ENCODE assay signal across 18 cellular contexts in the genomic region with DNA sequence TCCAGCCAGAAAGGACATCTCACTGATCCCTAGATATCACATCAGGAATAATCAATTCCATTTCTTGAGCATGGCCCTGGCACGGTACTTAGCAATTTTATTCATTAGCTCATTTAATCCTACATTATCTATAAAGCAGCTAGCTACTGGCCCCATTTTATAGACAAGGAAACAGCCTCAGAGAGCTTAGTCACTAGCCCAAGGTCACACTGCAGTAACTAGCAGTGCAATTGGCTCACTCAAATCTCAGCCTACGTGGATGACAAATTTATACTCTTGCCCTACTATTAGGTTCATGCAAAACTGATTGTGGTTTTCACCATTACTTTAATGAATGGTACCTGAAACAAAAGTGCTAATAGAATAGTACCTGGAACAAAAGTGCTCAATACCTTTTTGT. TPM values are rescaled to one million over a fixed set of nuclear protein-coding genes. Genes with fewer than 3 reads are reported as not detected.
DNase-seq lines count a peak whose midpoint lies in the region; ATAC-seq and TF ChIP-seq lines count a peak whose summit lies in the region.
"Had no signal": no experiment of that assay in that cellular context is flagged by ENCODE, and none has a peak within 500 bp of the region (broad histone marks: within the 10 kb centered on the region; RNA-seq: fewer than 3 reads in every experiment).

No MANE protein-coding gene starts in this region.

- H3K27me3 Mint-ChIP-seq in nephron (ENCODE audit: low read depth) (peaks cover 5% of the 10 kb centered on the region), natural killer cell (ENCODE audit: low read depth in 2 of 2) (peaks cover 11 to 52% of the 10 kb centered on the region in 2 donors)
- peaks cover 6% of the 10 kb centered on the region for H3K27me3 Mint-ChIP-seq in activated naive CD4-positive, alpha-beta T cell treated with anti-CD3 and anti-CD28 coated beads, Interleukin-2, amount 10 ng/mL, durations not matched to agents 7 days and 5 days

- H3K9me3 ChIP-seq in gastroesophageal sphincter: no peaks in the 10 kb centered on the region

- no peak overlapping the region for H3K4me3 ChIP-seq in gastroesophageal sphincter
- H3K4me3 ChIP-seq: hepatocyte had no signal

- no peaks in the 10 kb centered on the region for H3K27me3 ChIP-seq in gastroesophageal sphincter
- H3K27me3 ChIP-seq: hepatocyte had no signal

- WGBS in gastroesophageal sphincter (ENCODE audit: low coverage in 1 of 2), 2 donors: 60 to 69% methylated on average over 1 to 2 of the region's 2 CpGs

- no peak overlapping the region for H3K4me3 Mint-ChIP-seq in nephron
- no peak overlapping the region for H3K4me3 Mint-ChIP-seq in activated naive CD4-positive, alpha-beta T cell treated with anti-CD3 and anti-CD28 coated beads, Interleukin-2, amount 10 ng/mL, durations not matched to agents 7 days and 5 days
- H3K4me3 Mint-ChIP-seq in natural killer cell: no peak overlapping the region
- H3K4me3 Mint-ChIP-seq: activated naive CD8-positive, alpha-beta T cell treated with anti-CD3 and anti-CD28 coated beads, Interleukin-2, amount 50 U/mL, for 24 hours; CD8-positive, alpha-beta T cell had no signal

- peaks cover 30% of the 10 kb centered on the region for H3K36me3 Mint-ChIP-seq in nephron (ENCODE audit: low read depth)
- H3K36me3 Mint-ChIP-seq in activated naive CD4-positive, alpha-beta T cell treated with anti-CD3 and anti-CD28 coated beads, Interleukin-2, amount 10 ng/mL, durations not matched to agents 7 days and 5 days: no peaks in the 10 kb centered on the region
- H3K36me3 Mint-ChIP-seq in natural killer cell: no peaks in the 10 kb centered on the region
- H3K36me3 Mint-ChIP-seq: CD8-positive, alpha-beta T cell had no signal

- peaks cover 54% of the 10 kb centered on the region for H3K4me1 Mint-ChIP-seq in nephron
- H3K4me1 Mint-ChIP-seq in activated naive CD4-positive, alpha-beta T cell treated with anti-CD3 and anti-CD28 coated beads, Interleukin-2, amount 10 ng/mL, durations not matched to agents 7 days and 5 days: no peaks in the 10 kb centered on the region
- no peaks in the 10 kb centered on the region for H3K4me1 Mint-ChIP-seq in natural killer cell
- H3K4me1 Mint-ChIP-seq: activated naive CD8-positive, alpha-beta T cell treated with anti-CD3 and anti-CD28 coated beads, Interleukin-2, amount 50 U/mL, for 24 hours had no signal

- ATAC-seq in Right ventricle myocardium superior (ENCODE audit: poor library complexity): peak; percentile 36
- no peak for ATAC-seq in gastroesophageal sphincter
- no peak for ATAC-seq in GM21786 (IDR thresholded peaks at IDR 0.05; ENCODE audit: unreplicated experiment)
- ATAC-seq in natural killer cell: no peak
- ATAC-seq: activated naive CD8-positive, alpha-beta T cell treated with anti-CD3 and anti-CD28 coated beads, Interleukin-2, amount 50 U/mL, for 24 hours; CD8-positive, alpha-beta T cell had no signal

- no peaks in the 10 kb centered on the region for H3K36me3 ChIP-seq in gastroesophageal sphincter

- peaks cover 0 to 48% (median 12%) of the 10 kb centered on the region in 3 donors for H3K4me1 ChIP-seq in gastroesophageal sphincter

- H3K27ac ChIP-seq in gastroesophageal sphincter: peak overlapping the region in 3 of 4 donors; percentile 55 to 59 (median 57)
- H3K27ac ChIP-seq: 22Rv1, hepatocyte had no signal

- CTCF ChIA-PET in activated naive CD4-positive, alpha-beta T cell treated with anti-CD3 and anti-CD28 coated beads, Interleukin-2, amount 10 ng/mL, durations not matched to agents 7 days and 5 days (lab: Charles Lee): no interaction called here

- H3K9me3 Mint-ChIP-seq in nephron (no peaks in the 10 kb centered on the region), natural killer cell (no peaks in the 10 kb centered on the region)
- H3K9me3 Mint-ChIP-seq in activated naive CD4-positive, alpha-beta T cell treated with anti-CD3 and anti-CD28 coated beads, Interleukin-2, amount 10 ng/mL, durations not matched to agents 7 days and 5 days: no peaks in the 10 kb centered on the region
- H3K9me3 Mint-ChIP-seq: activated naive CD8-positive, alpha-beta T cell treated with anti-CD3 and anti-CD28 coated beads, Interleukin-2, amount 50 U/mL, for 24 hours; CD8-positive, alpha-beta T cell had no signal

- in situ Hi-C loops in G401 (cut with HindIII; ENCODE audit: low sequenced_read_pairs): no loop called here

- no peak for TF ChIP-seq EP300 in gastroesophageal sphincter (IDR thresholded peaks at IDR 0.05)

- intact Hi-C loops in Right ventricle myocardium superior (cut with DNase I) (no loop called here), cardiac septum (cut with DNase I) (no loop called here), natural killer cell (cut with micrococcal nuclease) (no loop called here)

- peak overlapping the region; percentile 62 to 90 (median 80) for H3K27ac Mint-ChIP-seq in nephron
- no peak overlapping the region for H3K27ac Mint-ChIP-seq in activated naive CD4-positive, alpha-beta T cell treated with anti-CD3 and anti-CD28 coated beads, Interleukin-2, amount 10 ng/mL, durations not matched to agents 7 days and 5 days
- H3K27ac Mint-ChIP-seq in natural killer cell: no peak overlapping the region
- H3K27ac Mint-ChIP-seq: activated naive CD8-positive, alpha-beta T cell treated with anti-CD3 and anti-CD28 coated beads, Interleukin-2, amount 50 U/mL, for 24 hours; CD8-positive, alpha-beta T cell had no signal

- TF ChIP-seq POLR2A in gastroesophageal sphincter (IDR thresholded peaks at IDR 0.05): no peak

- no peak for DNase-seq in Right ventricle myocardium superior
- no peak for DNase-seq in cardiac septum (ENCODE audit: low spot score)
- DNase-seq in activated naive CD4-positive, alpha-beta T cell treated with anti-CD3 and anti-CD28 coated beads, Interleukin-2, amount 10 ng/mL, durations not matched to agents 7 days and 5 days: no peak
- no peak for DNase-seq in G401 (ENCODE audit: low spot score)
- DNase-seq in natural killer cell: no peak
- DNase-seq: activated CD4-positive, alpha-beta T cell treated with anti-CD3 and anti-CD28 coated beads, Interleukin-2, amount 50 U/mL, for 48 hours; activated naive CD8-positive, alpha-beta T cell treated with anti-CD3 and anti-CD28 coated beads, Interleukin-2, amount 50 U/mL, for 24 hours; CD8-positive, alpha-beta T cell; GF-D8; Kasumi-1; NCI-H1417 treated with DMSO at 0.1 percent for 48 hours; NCI-H446; stimulated activated naive CD4-positive, alpha-beta T cell had no signal

- TF ChIP-seq CTCF in gastroesophageal sphincter (IDR thresholded peaks at IDR 0.05) (no peak), nephron (IDR thresholded peaks at IDR 0.05; ENCODE audit: unreplicated experiment in 3 of 3) (no peak), natural killer cell (IDR thresholded peaks at IDR 0.05) (no peak)

RNA-seq across cellular contexts. Expression of a gene that starts 41.7 kb away (rescaled TPM):
- total RNA-seq in Right ventricle myocardium superior: 33.6 TPM
- total RNA-seq in cardiac septum: 66.8 TPM
- 10 to 100 TPM in 2 of 4 donors, 1 to 10 TPM in 2; 7.4 to 27.7 (median 10.7) TPM for total RNA-seq in gastroesophageal sphincter
- 8.0 and 20.4 TPM in 2 replicates for total RNA-seq in G401 (2014; rRNA removed; shearing (Covaris generic))
- 10 to 100 TPM in 1 of 3 donors, 1 to 10 TPM in 2; 1.4 to 10.9 (median 3.4) TPM for total RNA-seq in natural killer cell

Comparison
In these comparisons a context has a peak if more than half of its experiments do, and no peak if none do; other contexts are left out.
1. H3K27ac Mint-ChIP-seq: peak in nephron (3 of 3); none in activated naive CD4-positive, alpha-beta T cell treated with anti-CD3 and anti-CD28 coated beads, Interleukin-2, amount 10 ng/mL, durations not matched to agents 7 days and 5 days (single experiment) and natural killer cell (0 of 2).